ENCODE assay signal across 12 cellular contexts in genomic region chr10:99530108-99531025, GRCh38. TPM values are rescaled to one million over a fixed set of nuclear protein-coding genes. Genes with fewer than 3 reads are reported as not detected.
DNase-seq lines count a peak whose midpoint lies in the region; ATAC-seq and TF ChIP-seq lines count a peak whose summit lies in the region.
"Had no signal": no experiment of that assay in that cellular context is flagged by ENCODE, and none has a peak within 500 bp of the region (broad histone marks: within the 10 kb centered on the region; RNA-seq: fewer than 3 reads in every experiment).

No MANE protein-coding gene starts in this region.

- H3K36me3 ChIP-seq in SK-N-SH (replicated peaks in 1 of 2; ENCODE audit: control insufficient read depth in 1 of 2, insufficient read depth in 2 of 2, low read length in 1 of 2) (no peaks in the 10 kb centered on the region), NT2/D1 (ENCODE audit: insufficient read depth, insufficient read length, low read length) (no peaks in the 10 kb centered on the region)
- H3K36me3 ChIP-seq: thyroid gland had no signal

- POLR2A ChIA-PET in SK-N-SH (lab: Yijun Ruan, JAX) = interaction anchor here (0.6 kb wide), 1 partner anchor 18 kb away, joined by 7 read pairs; no protein-coding TSS in a partner anchor

- H3K27me3 ChIP-seq in SK-N-SH (ENCODE audit: insufficient read depth) = peaks cover 96% of the 10 kb centered on the region
- H3K27me3 ChIP-seq in NT2/D1 (ENCODE audit: insufficient read depth, insufficient read length) = peaks cover 99% of the 10 kb centered on the region

- ATAC-seq in SK-N-SH treated with all-trans-retinoic acid at 6 μM for 48 hours (no peak), GM18511 (IDR thresholded peaks at IDR 0.05; ENCODE audit: unreplicated experiment) (no peak), GM21825 (IDR thresholded peaks at IDR 0.05; ENCODE audit: unreplicated experiment) (no peak)

- peaks cover 16% of the 10 kb centered on the region; the same call in 1 of the 2 replicates for H4K20me1 ChIP-seq in SK-N-SH (ENCODE audit: insufficient read depth)

- H3K27me3 Mint-ChIP-seq in glutamatergic neuron (ENCODE audit: unreplicated experiment) = peaks cover 62% of the 10 kb centered on the region

- H3K27ac Mint-ChIP-seq in glutamatergic neuron (ENCODE audit: unreplicated experiment) = no peak overlapping the region

- DNase-seq in SK-N-SH (peak; percentile 40), NT2/D1 (ENCODE audit: low read depth, low spot score) (no peak), glutamatergic neuron (no peak), retina (peak; percentile 67), COLO668 (lab: John Stamatoyannopoulos, UW; ENCODE audit: unreplicated experiment) (no peak)
- DNase-seq: 8988T; stimulated activated CD4-positive, alpha-beta T cell treated with anti-CD3 and anti-CD28 coated beads, Interleukin-4, amount 100 ng/mL, for 4 hours; thyroid gland had no signal

- H3K4me3 ChIP-seq in SK-N-SH (ENCODE audit: low read depth in 2 of 2, low read length in 1 of 2) = no peak overlapping the region
- peak overlapping the region; percentile 19 for H3K4me3 ChIP-seq in NT2/D1 (ENCODE audit: insufficient read length, low read depth)
- H3K4me3 ChIP-seq: thyroid gland had no signal

- WGBS in SK-N-SH (ENCODE audit: low lambda C conversion rate) = 33% methylated on average over 29 of the region's 46 CpGs

- H3K9me2 ChIP-seq in SK-N-SH = no peaks in the 10 kb centered on the region

- no peak for TF ChIP-seq EP300 in SK-N-SH (IDR thresholded peaks at IDR 0.05; ENCODE audit: borderline replicate concordance in 1 of 2, low read depth in 1 of 2, low read length in 1 of 2)

- H3K9me3 Mint-ChIP-seq in glutamatergic neuron (ENCODE audit: unreplicated experiment) = peaks cover 20% of the 10 kb centered on the region

- peaks cover 12% of the 10 kb centered on the region for H3K4me1 Mint-ChIP-seq in glutamatergic neuron (ENCODE audit: low read depth, unreplicated experiment)

- TF ChIP-seq CTCF in SK-N-SH (IDR thresholded peaks at IDR 0.05) = no peak
- TF ChIP-seq CTCF in glutamatergic neuron (IDR thresholded peaks at IDR 0.05; ENCODE audit: partially characterized antibody, unreplicated experiment) = no peak

- H3K9me3 ChIP-seq in SK-N-SH (no peaks in the 10 kb centered on the region), NT2/D1 (ENCODE audit: insufficient read depth, low read length) (0 out of 2 replicates have a peak, but pooled peaks cover 5% of the 10 kb centered on the region)
- H3K9me3 ChIP-seq: thyroid gland had no signal

- CTCF ChIA-PET in SK-N-SH (lab: Yijun Ruan, JAX) = interaction anchor here (0.8 to 1.4 kb wide), 3 partner anchors 12 to 81 kb away, joined by 3 to 4 read pairs (median 3); no protein-coding TSS in a partner anchor

- no peaks in the 10 kb centered on the region for H3K79me2 ChIP-seq in SK-N-SH (ENCODE audit: insufficient read depth)

- no peak overlapping the region for H2AFZ ChIP-seq in SK-N-SH (ENCODE audit: low read depth)

- H3K27ac ChIP-seq in SK-N-SH (ENCODE audit: low read depth in 2 of 2, low read length in 1 of 2) = no peak overlapping the region
- H3K27ac ChIP-seq: thyroid gland had no signal

- no peak overlapping the region for H3K9ac ChIP-seq in SK-N-SH
- no peak overlapping the region for H3K9ac ChIP-seq in NT2/D1 (ENCODE audit: insufficient read length, low read depth)

- no peaks in the 10 kb centered on the region for H3F3A ChIP-seq in SK-N-SH (replicated peaks; ENCODE audit: insufficient read depth)

- peak overlapping the region; percentile 56 for H3K4me3 Mint-ChIP-seq in glutamatergic neuron (ENCODE audit: unreplicated experiment)

- H3K4me1 ChIP-seq in SK-N-SH (ENCODE audit: control insufficient read depth in 1 of 2, insufficient read depth in 2 of 2, low read depth in 1 of 2, low read length in 1 of 2) (no peaks in the 10 kb centered on the region; a peak in 1 of 4 replicates), NT2/D1 (ENCODE audit: insufficient read depth, insufficient read length) (peaks cover 12% of the 10 kb centered on the region)

- no peak overlapping the region for H3K4me2 ChIP-seq in SK-N-SH

- no peak for TF ChIP-seq RAD21 in SK-N-SH (IDR thresholded peaks at IDR 0.05; ENCODE audit: low read length)

- no peaks in the 10 kb centered on the region for H3K36me3 Mint-ChIP-seq in glutamatergic neuron (ENCODE audit: unreplicated experiment)

TF ChIP-seq in SK-N-SH, 30 proteins besides CTCF, POLR2A, EP300 and RAD21:
- TF ChIP-seq IRF3 (IDR thresholded peaks at IDR 0.05; ENCODE audit: low read depth, low read length) (no peak), SMC3 (IDR thresholded peaks at IDR 0.05; ENCODE audit: low read depth, low read length) (no peak), MXI1 (IDR thresholded peaks at IDR 0.05; ENCODE audit: low read depth, low read length) (no peak), SIN3A (IDR thresholded peaks at IDR 0.05; ENCODE audit: borderline replicate concordance, low read depth, low read length) (no peak), EZH2phosphoT487 (IDR thresholded peaks at IDR 0.05; ENCODE audit: borderline replicate concordance, low read depth) (peak; percentile 73; the same call in 1 of the 2 replicates), POLR2AphosphoS5 (IDR thresholded peaks at IDR 0.05; ENCODE audit: low read depth, low read length) (no peak), TAF1 (IDR thresholded peaks at IDR 0.05; ENCODE audit: borderline replicate concordance, low read depth, low read length) (no peak), CHD2 (IDR thresholded peaks at IDR 0.05; ENCODE audit: low read length, partially characterized antibody) (no peak)

TF ChIP-seq in SK-N-SH treated with all-trans-retinoic acid at 6 μM for 48 hours, 23 proteins besides CTCF, POLR2A, EP300 and RAD21:
- TF ChIP-seq GLIS3 (CRISPR knock-in tag; IDR thresholded peaks at IDR 0.05) (no peak), TSHZ2 (CRISPR knock-in tag; IDR thresholded peaks at IDR 0.05) (no peak), ZC3H10 (CRISPR knock-in tag; IDR thresholded peaks at IDR 0.05) (no peak), CREB5 (CRISPR knock-in tag; IDR thresholded peaks at IDR 0.05; ENCODE audit: low read depth) (no peak)

RNA-seq across cellular contexts. Expression of gene NKX2-3, which starts 2.4 kb away (rescaled TPM):
- not detected in 2 replicates for polyA plus RNA-seq in SK-N-SH (2012; rRNA removed)
- polyA plus RNA-seq in SK-N-SH (2012; cell fraction: cytosol; rRNA removed) = not detected in 2 replicates
- not detected in 2 replicates for polyA plus RNA-seq in SK-N-SH (2012; cell fraction: nucleus; rRNA removed)
- not detected for total RNA-seq in glutamatergic neuron (ENCODE audit: unreplicated experiment)
- total RNA-seq: LHCN-M2 had no signal

Comparison
In these comparisons a context has a peak if more than half of its experiments do, and no peak if none do; other contexts are left out.
1. DNase-seq: peak in SK-N-SH (single experiment) and retina (single experiment); none in NT2/D1 (single experiment), glutamatergic neuron (single experiment) and COLO668 (single experiment).